14 cellular contexts compared by ENCODE assay signal in genomic region chr6:134145786-134146185, GRCh38.
A peak's percentile ranks its signal among the peaks of the same experiment; 100 is the strongest.
DNase-seq lines count a peak whose midpoint lies in the region; ATAC-seq and TF ChIP-seq lines count a peak whose summit lies in the region.
"Had no signal": no experiment of that assay in that cellular context is flagged by ENCODE, and none has a peak within 500 bp of the region (broad histone marks: within the 10 kb centered on the region; RNA-seq: fewer than 3 reads in every experiment).

No MANE protein-coding gene starts in this region.

- peak overlapping the region; percentile 25 for H3K4me2 ChIP-seq in parathyroid adenoma (ENCODE audit: low read length)

- H3K4me3 ChIP-seq in parathyroid adenoma (ENCODE audit: low read depth, low read length) = no peak overlapping the region
- H3K4me3 ChIP-seq: breast epithelium, esophagus muscularis mucosa had no signal

- peak overlapping the region; percentile 59 for H2AFZ ChIP-seq in parathyroid adenoma

- H3K27me3 ChIP-seq in parathyroid adenoma (ENCODE audit: control insufficient read depth, insufficient read depth, low read length) = no peaks in the 10 kb centered on the region
- H3K27me3 ChIP-seq: breast epithelium, esophagus muscularis mucosa had no signal

- H3K36me3 ChIP-seq in parathyroid adenoma (ENCODE audit: control insufficient read depth, insufficient read depth, low read length) = no peaks in the 10 kb centered on the region
- H3K36me3 ChIP-seq: breast epithelium, esophagus muscularis mucosa had no signal

- peak overlapping the region; percentile 51 for H3K27ac ChIP-seq in parathyroid adenoma
- H3K27ac ChIP-seq: breast epithelium, esophagus muscularis mucosa had no signal

- H3K9ac ChIP-seq in parathyroid adenoma = no peak overlapping the region

- H3K4me1 ChIP-seq in parathyroid adenoma = peaks cover 8% of the 10 kb centered on the region
- H3K4me1 ChIP-seq: breast epithelium, esophagus muscularis mucosa had no signal

- H3K9me3 ChIP-seq in parathyroid adenoma (ENCODE audit: control insufficient read depth, low read length) = no peaks in the 10 kb centered on the region
- H3K9me3 ChIP-seq: breast epithelium, esophagus muscularis mucosa had no signal

- ATAC-seq in HG02759 (IDR thresholded peaks at IDR 0.05; ENCODE audit: unreplicated experiment) (peak; percentile 43), HG03571 (IDR thresholded peaks at IDR 0.05; ENCODE audit: unreplicated experiment) (no peak), HG02840 (IDR thresholded peaks at IDR 0.05; ENCODE audit: low FRiP score, unreplicated experiment) (no peak)

- no peak for TF ChIP-seq CTCF in parathyroid adenoma (IDR thresholded peaks at IDR 0.05)

- no peaks in the 10 kb centered on the region for H3K79me2 ChIP-seq in parathyroid adenoma

- DNase-seq in NCI-H69 (lab: John Stamatoyannopoulos, UW) (peak; percentile 46), astrocyte of the hippocampus (ENCODE audit: low read depth, low spot score) (peak; percentile 29), DMS153 treated with DMSO at 0.1 percent for 48 hours (lab: John Stamatoyannopoulos, UW; ENCODE audit: unreplicated experiment) (no peak)
- no peak for DNase-seq in stimulated activated CD4-positive, alpha-beta T cell treated with anti-CD3 and anti-CD28 coated beads, Interleukin-4, amount 100 ng/mL, for 1 hour
- DNase-seq: activated CD8-positive, alpha-beta memory T cell treated with anti-CD3 and anti-CD28 coated beads, Interleukin-2, amount 50 U/mL, for 4 hours; DMS79 treated with DMSO at 0.1 percent for 48 hours; NCI-H187 treated with DMSO at 0.1 percent for 48 hours; small intestine had no signal

Comparison
In these comparisons a context has a peak if more than half of its experiments do, and no peak if none do; other contexts are left out.
1. DNase-seq: peak in NCI-H69 (single experiment) and astrocyte of the hippocampus (single experiment); none in stimulated activated CD4-positive, alpha-beta T cell treated with anti-CD3 and anti-CD28 coated beads, Interleukin-4, amount 100 ng/mL, for 1 hour (single experiment) and DMS153 treated with DMSO at 0.1 percent for 48 hours (single experiment).